In the genomic region with DNA sequence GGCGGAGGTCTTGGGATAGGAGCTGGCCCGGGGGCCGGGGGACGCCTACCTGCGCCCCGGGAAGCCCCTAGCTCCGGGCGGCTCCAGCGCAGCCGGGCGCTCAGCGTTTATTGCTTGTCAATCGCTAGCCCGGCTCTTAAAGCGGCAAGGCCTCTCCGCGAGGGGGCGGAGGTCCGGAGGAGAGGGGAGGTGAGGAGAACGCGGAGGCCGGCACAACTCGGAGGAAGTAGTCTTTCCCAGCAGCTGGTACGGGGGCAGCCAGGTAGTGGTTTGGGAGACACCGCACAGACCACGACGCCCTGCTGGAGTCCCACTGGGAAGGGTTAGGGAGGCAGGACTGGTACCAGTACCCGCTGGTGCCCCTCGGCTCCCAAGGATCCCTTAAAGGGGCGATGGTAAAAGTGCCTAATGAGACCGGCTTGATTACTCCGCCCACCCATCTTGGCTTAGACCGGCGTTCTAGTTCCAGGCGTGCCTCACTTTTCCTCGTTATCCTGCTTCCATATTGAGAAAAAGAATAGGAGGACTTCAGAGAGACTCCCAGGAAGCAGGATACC, we compare ENCODE assay signal across 8 cellular contexts. TPM values are rescaled to one million over a fixed set of nuclear protein-coding genes. Genes with fewer than 3 reads are reported as not detected.
DNase-seq lines count a peak whose midpoint lies in the region; ATAC-seq, FAIRE-seq and TF ChIP-seq lines count a peak whose summit lies in the region.

A gene with protein sequence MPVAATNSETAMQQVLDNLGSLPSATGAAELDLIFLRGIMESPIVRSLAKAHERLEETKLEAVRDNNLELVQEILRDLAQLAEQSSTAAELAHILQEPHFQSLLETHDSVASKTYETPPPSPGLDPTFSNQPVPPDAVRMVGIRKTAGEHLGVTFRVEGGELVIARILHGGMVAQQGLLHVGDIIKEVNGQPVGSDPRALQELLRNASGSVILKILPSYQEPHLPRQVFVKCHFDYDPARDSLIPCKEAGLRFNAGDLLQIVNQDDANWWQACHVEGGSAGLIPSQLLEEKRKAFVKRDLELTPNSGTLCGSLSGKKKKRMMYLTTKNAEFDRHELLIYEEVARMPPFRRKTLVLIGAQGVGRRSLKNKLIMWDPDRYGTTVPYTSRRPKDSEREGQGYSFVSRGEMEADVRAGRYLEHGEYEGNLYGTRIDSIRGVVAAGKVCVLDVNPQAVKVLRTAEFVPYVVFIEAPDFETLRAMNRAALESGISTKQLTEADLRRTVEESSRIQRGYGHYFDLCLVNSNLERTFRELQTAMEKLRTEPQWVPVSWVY (minus strand): TSS at position 112 of the 557 bp plus-strand sequence. CDS start 3,076 bp downstream, outside the sequence.

- peak within 1 kb of the TSS; percentile 96 for H3K4me3 Mint-ChIP-seq in glutamatergic neuron (ENCODE audit: unreplicated experiment)

- H3K27ac ChIP-seq in upper lobe of left lung = peak within 1 kb of the TSS; percentile 2 to 78 (median 61)

- no peak for TF ChIP-seq EP300 in upper lobe of left lung (IDR thresholded peaks at IDR 0.05)

- in situ Hi-C loops in SK-MEL-5 (cut with HindIII; ENCODE audit: low pct_unique_long_range_greater_than_20kb, low sequenced_read_pairs) = no loop called here

- H3K36me3 Mint-ChIP-seq in glutamatergic neuron (ENCODE audit: unreplicated experiment) = no peaks in the 10 kb centered on the region

- H3K4me1 Mint-ChIP-seq in glutamatergic neuron (ENCODE audit: low read depth, unreplicated experiment) = peaks cover 9% of the 10 kb centered on the region

- TF ChIP-seq POLR2A in upper lobe of left lung (IDR thresholded peaks at IDR 0.05) = no peak

- ATAC-seq in upper lobe of left lung (ENCODE audit: low FRiP score in 2 of 2) = peak in 1 of 2 donors; percentile 86
- no peak for ATAC-seq in HG02763 (IDR thresholded peaks at IDR 0.05; ENCODE audit: unreplicated experiment)

- peaks cover 5% of the 10 kb centered on the region for H3K27me3 Mint-ChIP-seq in glutamatergic neuron (ENCODE audit: unreplicated experiment)

- peaks cover 0 to 29% (median 14%) of the 10 kb centered on the region in 4 donors for H3K27me3 ChIP-seq in upper lobe of left lung

- peak; percentile 11 for TF ChIP-seq CTCF in glutamatergic neuron (IDR thresholded peaks at IDR 0.05; ENCODE audit: partially characterized antibody, unreplicated experiment)
- peak in 2 of 6 experiments; percentile 19 to 21 for TF ChIP-seq CTCF in upper lobe of left lung (IDR thresholded peaks at IDR 0.05)

- FAIRE-seq in HTR-8/SVneo (lab: Jason Lieb, UNC) = peak; percentile 88

- DNase-seq in AG20443 (ENCODE audit: low spot score) = peak; percentile 76
- peak; percentile 88 for DNase-seq in HTR-8/SVneo (ENCODE audit: insufficient read length, low spot score)
- peak; percentile 74 for DNase-seq in SK-MEL-5 (ENCODE audit: low read depth, low spot score)
- DNase-seq in activated naive CD8-positive, alpha-beta T cell treated with anti-CD3 and anti-CD28 coated beads, Interleukin-2, amount 50 U/mL, for 16 hours (ENCODE audit: low read depth, low spot score) = peak; percentile 21
- DNase-seq in glutamatergic neuron = peak; percentile 94
- peak; percentile 80 for DNase-seq in occipital lobe (lab: John Stamatoyannopoulos, UW)
- peak; percentile 48 to 88 for DNase-seq in upper lobe of left lung

- H3K4me1 ChIP-seq in upper lobe of left lung = peaks cover 27 to 32% (median 28%) of the 10 kb centered on the region in 4 donors

- peak within 1 kb of the TSS; percentile 13 to 48 (median 44) for H3K4me3 ChIP-seq in upper lobe of left lung

- H3K9me3 ChIP-seq in upper lobe of left lung = no peaks in the 10 kb centered on the region

- H3K27ac Mint-ChIP-seq in glutamatergic neuron (ENCODE audit: unreplicated experiment) = peak within 1 kb of the TSS; percentile 92

- H3K36me3 ChIP-seq in upper lobe of left lung = no peaks in the 10 kb centered on the region

- WGBS in upper lobe of left lung, 2 donors = 1 to 3% methylated on average over 33 to 36 of the region's 36 CpGs

- peaks cover 6% of the 10 kb centered on the region for H3K9me3 Mint-ChIP-seq in glutamatergic neuron (ENCODE audit: unreplicated experiment)

RNA-seq across cellular contexts. Expression of the gene that starts here (rescaled TPM):
- total RNA-seq in SK-MEL-5 (2014; rRNA removed; shearing (Covaris generic)) = 1.8 TPM in 2 replicates
- polyA plus RNA-seq in SK-MEL-5 (2015; cell fraction: cytosol; rRNA removed) = 7.8 and 8.5 TPM in 2 replicates
- polyA plus RNA-seq in SK-MEL-5 (2015; cell fraction: nucleus; rRNA removed) = 4.4 and 9.1 TPM in 2 replicates
- 51.6 TPM for total RNA-seq in glutamatergic neuron (ENCODE audit: unreplicated experiment)
- total RNA-seq in occipital lobe = 14.2 TPM
- 1 to 10 TPM in 2 of 6 donors, under 1 TPM in 3, not detected in 1; 0.20 to 2.0 (median 0.74) TPM for total RNA-seq in upper lobe of left lung

Comparison
In these comparisons a context has a peak if more than half of its experiments do, and no peak if none do; other contexts are left out.
1. DNase-seq: peak in every context shown above with its lines; median percentile 94 in glutamatergic neuron; 88 in HTR-8/SVneo; 80 in occipital lobe; 76 in AG20443; 74 in SK-MEL-5; 68 in upper lobe of left lung; 21 in activated naive CD8-positive, alpha-beta T cell treated with anti-CD3 and anti-CD28 coated beads, Interleukin-2, amount 50 U/mL, for 16 hours.